8 cellular contexts compared by ENCODE assay signal in the genomic region with DNA sequence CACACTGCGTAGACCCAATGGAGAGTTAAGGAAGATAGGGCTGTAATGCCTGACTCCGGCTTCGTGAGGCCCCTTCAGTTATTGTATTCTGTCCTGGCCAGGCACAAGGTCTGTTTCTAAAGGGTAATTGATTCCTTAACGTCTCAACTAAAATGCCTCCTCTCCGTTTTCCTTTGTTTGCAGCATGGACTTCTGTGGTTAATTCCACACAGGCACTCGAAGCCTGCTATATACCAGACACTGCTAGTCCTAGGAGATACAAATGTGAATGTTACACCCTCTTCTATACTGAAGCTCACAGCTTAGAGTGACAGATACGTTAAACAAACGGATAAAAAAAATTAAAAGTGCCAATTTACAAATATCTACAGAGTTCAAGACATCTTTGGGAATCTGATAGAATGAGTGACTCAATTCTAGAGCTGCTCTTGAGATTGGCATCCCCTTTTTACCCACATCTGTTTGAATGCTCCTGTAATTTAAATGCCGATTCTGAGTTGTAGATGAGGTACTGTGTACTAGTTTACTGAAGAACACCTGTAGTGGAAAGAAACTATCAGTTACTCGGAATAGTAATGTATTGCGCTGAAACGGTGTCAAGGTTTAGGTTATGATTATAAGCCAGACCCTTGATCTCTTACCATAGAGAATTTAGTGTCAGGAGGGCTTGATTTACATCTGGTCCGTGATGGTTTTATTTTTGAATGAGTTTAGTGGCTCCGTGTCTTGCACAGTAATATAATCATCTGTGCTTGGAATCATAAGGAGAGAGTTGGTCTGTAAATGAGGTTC. TPM values are rescaled to one million over a fixed set of nuclear protein-coding genes. Genes with fewer than 3 reads are reported as not detected.
DNase-seq lines count a peak whose midpoint lies in the region; ATAC-seq lines count a peak whose summit lies in the region.

No MANE protein-coding gene starts in this region.

- no peaks in the 10 kb centered on the region for H3K36me3 ChIP-seq in iPS-15b (ENCODE audit: control insufficient read depth, insufficient read depth, low read length)

- H3K27me3 Mint-ChIP-seq in activated CD4-positive, alpha-beta memory T cell treated with anti-CD3 and anti-CD28 coated beads, Interleukin-2, amount 10 ng/mL, durations not matched to agents 7 days and 5 days: no peaks in the 10 kb centered on the region
- H3K27me3 Mint-ChIP-seq in stimulated activated naive CD8-positive, alpha-beta T cell treated with anti-CD3 and anti-CD28 coated beads, Interleukin-15, amount 100 ng/mL, for 72 hours: no peaks in the 10 kb centered on the region

- peak overlapping the region; percentile 96 for H3K4me3 Mint-ChIP-seq in activated CD4-positive, alpha-beta memory T cell treated with anti-CD3 and anti-CD28 coated beads, Interleukin-2, amount 10 ng/mL, durations not matched to agents 7 days and 5 days
- H3K4me3 Mint-ChIP-seq in stimulated activated naive CD8-positive, alpha-beta T cell treated with anti-CD3 and anti-CD28 coated beads, Interleukin-15, amount 100 ng/mL, for 72 hours: peak overlapping the region; percentile 95 to 99

- peak overlapping the region; percentile 99 for H3K9ac ChIP-seq in iPS-15b (ENCODE audit: low read depth, low read length)

- in situ Hi-C loops in G401 (cut with HindIII; ENCODE audit: low sequenced_read_pairs): no loop called here

- H3K27ac Mint-ChIP-seq in activated CD4-positive, alpha-beta memory T cell treated with anti-CD3 and anti-CD28 coated beads, Interleukin-2, amount 10 ng/mL, durations not matched to agents 7 days and 5 days: peak overlapping the region; percentile 92
- peak overlapping the region; percentile 95 to 98 for H3K27ac Mint-ChIP-seq in stimulated activated naive CD8-positive, alpha-beta T cell treated with anti-CD3 and anti-CD28 coated beads, Interleukin-15, amount 100 ng/mL, for 72 hours

- H3K4me3 ChIP-seq in iPS-15b (ENCODE audit: low read depth, low read length): peak overlapping the region; percentile 95

- H3K9me3 Mint-ChIP-seq in activated CD4-positive, alpha-beta memory T cell treated with anti-CD3 and anti-CD28 coated beads, Interleukin-2, amount 10 ng/mL, durations not matched to agents 7 days and 5 days: no peaks in the 10 kb centered on the region
- no peaks in the 10 kb centered on the region for H3K9me3 Mint-ChIP-seq in stimulated activated naive CD8-positive, alpha-beta T cell treated with anti-CD3 and anti-CD28 coated beads, Interleukin-15, amount 100 ng/mL, for 72 hours

- POLR2A ChIA-PET in activated CD4-positive, alpha-beta memory T cell treated with anti-CD3 and anti-CD28 coated beads, Interleukin-2, amount 10 ng/mL, durations not matched to agents 7 days and 5 days (lab: Charles Lee): interaction anchor here (1.0 to 7.4 kb wide), 24 partner anchors 8 to 662 kb away, joined by 3 to 155 read pairs (median 6); a partner anchor contains a TSS

- no peaks in the 10 kb centered on the region for H3K9me3 ChIP-seq in iPS-15b (ENCODE audit: control insufficient read depth, insufficient read depth, low read length)

- H3K4me1 ChIP-seq in iPS-15b (ENCODE audit: control insufficient read depth, insufficient read depth, low read length): peaks cover 7% of the 10 kb centered on the region

- H3K27me3 ChIP-seq in iPS-15b (ENCODE audit: control insufficient read depth, insufficient read depth, low read length): no peaks in the 10 kb centered on the region

- DNase-seq in GM04503 (ENCODE audit: low read depth) (peak; percentile 5), G401 (ENCODE audit: low spot score) (no peak)
- no peak for DNase-seq in activated CD4-positive, alpha-beta memory T cell treated with anti-CD3 and anti-CD28 coated beads, Interleukin-2, amount 10 ng/mL, durations not matched to agents 7 days and 5 days
- no peak for DNase-seq in stimulated activated naive CD8-positive, alpha-beta T cell treated with anti-CD3 and anti-CD28 coated beads, Interleukin-15, amount 100 ng/mL, for 72 hours
- no peak for DNase-seq in stimulated activated CD4-positive, alpha-beta T cell treated with anti-CD3 and anti-CD28 coated beads, Interleukin-4, amount 100 ng/mL, for 24 hours

- H3K36me3 Mint-ChIP-seq in activated CD4-positive, alpha-beta memory T cell treated with anti-CD3 and anti-CD28 coated beads, Interleukin-2, amount 10 ng/mL, durations not matched to agents 7 days and 5 days (ENCODE audit: low read depth): peaks cover 26% of the 10 kb centered on the region

- peaks cover 41% of the 10 kb centered on the region for H3K4me1 Mint-ChIP-seq in activated CD4-positive, alpha-beta memory T cell treated with anti-CD3 and anti-CD28 coated beads, Interleukin-2, amount 10 ng/mL, durations not matched to agents 7 days and 5 days
- peaks cover 48% of the 10 kb centered on the region for H3K4me1 Mint-ChIP-seq in stimulated activated naive CD8-positive, alpha-beta T cell treated with anti-CD3 and anti-CD28 coated beads, Interleukin-15, amount 100 ng/mL, for 72 hours

- CTCF ChIA-PET in activated CD4-positive, alpha-beta memory T cell treated with anti-CD3 and anti-CD28 coated beads, Interleukin-2, amount 10 ng/mL, durations not matched to agents 7 days and 5 days (lab: Charles Lee): interaction anchor here (0.9 to 3.1 kb wide), 8 partner anchors 8 to 171 kb away, joined by 3 to 36 read pairs (median 4); a partner anchor contains a TSS

- peak; percentile 12 for ATAC-seq in HG02870 (IDR thresholded peaks at IDR 0.05; ENCODE audit: unreplicated experiment)
- peak; percentile 11 for ATAC-seq in stimulated activated naive CD8-positive, alpha-beta T cell treated with anti-CD3 and anti-CD28 coated beads, Interleukin-15, amount 100 ng/mL, for 72 hours
- no peak for ATAC-seq in HG02973 (IDR thresholded peaks at IDR 0.05; ENCODE audit: unreplicated experiment)

RNA-seq across cellular contexts. Expression of a gene that starts 0.8 kb away (rescaled TPM):
- 100 to 1,000 TPM; 235 to 242 TPM for total RNA-seq in activated CD4-positive, alpha-beta memory T cell treated with anti-CD3 and anti-CD28 coated beads, Interleukin-2, amount 10 ng/mL, durations not matched to agents 7 days and 5 days
- total RNA-seq in G401 (2014; rRNA removed; shearing (Covaris generic)): 397 and 405 TPM in 2 replicates
